In genomic region chr2:168758970-168759820, GRCh38 we compare ENCODE assay signal across 9 cellular contexts. TPM values are rescaled to one million over a fixed set of nuclear protein-coding genes. Genes with fewer than 3 reads are reported as not detected.
DNase-seq lines count a peak whose midpoint lies in the region; ATAC-seq, FAIRE-seq and TF ChIP-seq lines count a peak whose summit lies in the region.
"Had no signal": no experiment of that assay in that cellular context is flagged by ENCODE, and none has a peak within 500 bp of the region (broad histone marks: within the 10 kb centered on the region; RNA-seq: fewer than 3 reads in every experiment).

No MANE protein-coding gene starts in this region.

- no peak overlapping the region for H3K9ac ChIP-seq in kidney (ENCODE audit: low read length in 2 of 2)
- H3K9ac ChIP-seq: BLaER1 treated with 17β-estradiol and CSF1 and Interleukin-3, amounts not matched to agents 10 nM and 100 nM had no signal

- ATAC-seq in GM19397 (IDR thresholded peaks at IDR 0.05; ENCODE audit: unreplicated experiment) = peak; percentile 68
- ATAC-seq in HG03469 (IDR thresholded peaks at IDR 0.05; ENCODE audit: unreplicated experiment) = peak; percentile 85

- H3K4me1 ChIP-seq in kidney (ENCODE audit: control insufficient read depth in 1 of 2, insufficient read depth in 1 of 2, low read depth in 1 of 2, low read length in 2 of 2) (no peaks in the 10 kb centered on the region), tibial artery (no peaks in the 10 kb centered on the region)

- in situ Hi-C loops in brain microvascular endothelial cell (cut with HindIII; ENCODE audit: low pct_ligation_motif_present, low sequenced_read_pairs) = no loop called here

- TF ChIP-seq CTCF in brain microvascular endothelial cell (IDR thresholded peaks at IDR 0.05; ENCODE audit: low read depth, low read length, missing control alignments) = peak; percentile 65
- TF ChIP-seq CTCF in kidney (IDR thresholded peaks at IDR 0.05; ENCODE audit: borderline replicate concordance, extremely low read depth, insufficient read depth) = peak; percentile 52
- TF ChIP-seq CTCF in tibial artery (IDR thresholded peaks at IDR 0.05) = peak; percentile 48 to 57

- H3K27me3 ChIP-seq in brain microvascular endothelial cell (replicated peaks) (no peaks in the 10 kb centered on the region), tibial artery (no peaks in the 10 kb centered on the region)
- H3K27me3 ChIP-seq: BLaER1 treated with 17β-estradiol and CSF1 and Interleukin-3, amounts not matched to agents 10 nM and 100 nM had no signal

- H3K4me3 ChIP-seq in brain microvascular endothelial cell (ENCODE audit: low read depth, low read length) = no peak overlapping the region
- H3K4me3 ChIP-seq in kidney (ENCODE audit: low read length in 2 of 2) = no peak overlapping the region
- H3K4me3 ChIP-seq in tibial artery = no peak overlapping the region
- H3K4me3 ChIP-seq: BLaER1 treated with 17β-estradiol and CSF1 and Interleukin-3, amounts not matched to agents 10 nM and 100 nM had no signal

- H3K36me3 ChIP-seq in brain microvascular endothelial cell (replicated peaks) (no peaks in the 10 kb centered on the region), kidney (ENCODE audit: control insufficient read depth in 1 of 2, insufficient read depth in 2 of 2, low read length in 2 of 2) (no peaks in the 10 kb centered on the region), tibial artery (peaks cover 0 to 7% (median 0%) of the 10 kb centered on the region in 3 donors)

- no peak overlapping the region for H3K27ac ChIP-seq in brain microvascular endothelial cell
- H3K27ac ChIP-seq in kidney (ENCODE audit: low read depth in 2 of 2, low read length in 2 of 2) = no peak overlapping the region
- no peak overlapping the region for H3K27ac ChIP-seq in tibial artery
- H3K27ac ChIP-seq: BLaER1 treated with 17β-estradiol and CSF1 and Interleukin-3, amounts not matched to agents 10 nM and 100 nM had no signal

- H3K9me3 ChIP-seq in kidney (ENCODE audit: control insufficient read depth in 1 of 2, low read length in 2 of 2) (no peaks in the 10 kb centered on the region), tibial artery (no peaks in the 10 kb centered on the region)

- intact Hi-C loops in kidney (cut with DNase I) (no loop called here), tibial artery (cut with DNase I; ENCODE audit: low total_unique reads) (loop anchor here (5.0 kb wide), 1 partner anchor 412 kb away; no protein-coding TSS in a partner anchor)

- FAIRE-seq in kidney (lab: Jason Lieb, UNC) = peak; percentile 58

- DNase-seq in NCI-H1417 (lab: John Stamatoyannopoulos, UW) = peak in 2 of 3 experiments; percentile 31 to 32
- no peak for DNase-seq in NCI-H1417 treated with DMSO at 0.1 percent for 48 hours (lab: John Stamatoyannopoulos, UW)
- peak; percentile 14 for DNase-seq in NCI-H748 treated with DMSO at 0.1 percent for 48 hours (lab: John Stamatoyannopoulos, UW)
- DNase-seq in brain microvascular endothelial cell = peak; percentile 36
- DNase-seq in kidney = no peak
- no peak for DNase-seq in tibial artery

RNA-seq across cellular contexts. Expression of gene NOSTRIN, which starts 43.2 kb away (rescaled TPM):
- total RNA-seq in kidney = 50.2 TPM
- polyA plus RNA-seq in kidney (ENCODE audit: insufficient read depth, low read depth, low replicate concordance) = 41.8 TPM

Comparison
In these comparisons a context has a peak if more than half of its experiments do, and no peak if none do; other contexts are left out.
1. DNase-seq: peak in NCI-H1417 (2 of 3), NCI-H748 treated with DMSO at 0.1 percent for 48 hours (single experiment) and brain microvascular endothelial cell (single experiment); none in NCI-H1417 treated with DMSO at 0.1 percent for 48 hours (single experiment), kidney (single experiment) and tibial artery (0 of 2).
2. Peak in every context shown above with its lines, with median percentiles within 50 percentile points of each other: CTCF ChIP-seq.